ENCODE assay signal across 23 cellular contexts in the genomic region with DNA sequence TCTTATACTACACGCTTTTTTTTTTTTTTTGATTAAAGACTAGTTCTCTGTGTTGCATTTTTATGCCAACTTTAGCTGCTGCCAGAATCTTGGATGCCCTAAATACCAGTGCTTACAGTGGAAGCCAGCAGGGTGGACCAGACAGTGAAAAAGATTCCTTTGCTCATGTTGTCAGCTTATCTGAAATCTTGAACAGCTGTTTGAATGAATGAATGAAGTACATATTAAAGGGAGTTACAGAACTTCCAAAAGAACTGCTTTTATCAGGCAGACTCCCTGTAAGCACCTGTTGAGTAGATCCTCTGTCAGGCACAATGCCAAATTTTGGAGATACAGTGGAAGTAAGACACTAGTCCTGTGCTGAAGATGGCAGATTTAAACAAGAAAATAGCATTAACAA.
"Had no signal": no experiment of that assay in that cellular context is flagged by ENCODE, and none has a peak within 500 bp of the region (broad histone marks: within the 10 kb centered on the region; RNA-seq: fewer than 3 reads in every experiment).

No MANE protein-coding gene starts in this region.

- H3K27ac ChIP-seq: epithelial cell of prostate, esophagus muscularis mucosa, gastroesophageal sphincter, neural progenitor cell, ovary, right atrium auricular region, testis, tibial nerve, upper lobe of right lung, vagina had no signal

- H3K9me3 ChIP-seq: esophagus muscularis mucosa, gastroesophageal sphincter, ovary, right atrium auricular region, testis, tibial nerve, upper lobe of right lung, vagina had no signal

- H3K36me3 ChIP-seq: esophagus muscularis mucosa, gastroesophageal sphincter, neural progenitor cell, ovary, right atrium auricular region, tibial nerve, upper lobe of right lung, vagina had no signal

- ATAC-seq: effector memory CD8-positive, alpha-beta T cell; gastroesophageal sphincter; left ventricle myocardium superior; natural killer cell; stimulated activated effector memory CD8-positive, alpha-beta T cell treated with anti-CD3 and anti-CD28 coated beads, Interleukin-12 subunit alpha, Interleukin-12 subunit beta, amount 100 ng/mL, for 72 hours; upper lobe of right lung had no signal

- H3K4me3 ChIP-seq: esophagus muscularis mucosa, gastroesophageal sphincter, lung, neural progenitor cell, ovary, right atrium auricular region, smooth muscle cell, testis, tibial nerve, upper lobe of right lung, vagina had no signal

- H3K27me3 ChIP-seq: esophagus muscularis mucosa, gastroesophageal sphincter, neural progenitor cell, ovary, right atrium auricular region, testis, tibial nerve, upper lobe of right lung, vagina had no signal

- H3K4me1 ChIP-seq: testis had no signal

- DNase-seq: effector memory CD8-positive, alpha-beta T cell; foreskin fibroblast; glutamatergic neuron; immature natural killer cell; left ventricle myocardium superior; mesenchymal stem cell; natural killer cell; nucleus accumbens; ovary; stimulated activated CD4-positive, alpha-beta T cell treated with anti-CD3 and anti-CD28 coated beads, Interleukin-4, amount 100 ng/mL, for 1 hour; stimulated activated CD8-positive, alpha-beta memory T cell treated with anti-CD3 and anti-CD28 coated beads, Interleukin-4, amount 100 ng/mL, for 48 hours; testis; upper lobe of right lung had no signal
